Comparison of ENCODE assay signal across 14 cellular contexts in genomic region chr17:2092253-2092652, GRCh38. TPM values are rescaled to one million over a fixed set of nuclear protein-coding genes. Genes with fewer than 3 reads are reported as not detected.
A peak's percentile ranks its signal among the peaks of the same experiment; 100 is the strongest.
DNase-seq lines count a peak whose midpoint lies in the region; ATAC-seq and TF ChIP-seq lines count a peak whose summit lies in the region.
"Had no signal": no experiment of that assay in that cellular context is flagged by ENCODE, and none has a peak within 500 bp of the region (broad histone marks: within the 10 kb centered on the region; RNA-seq: fewer than 3 reads in every experiment).

No MANE protein-coding gene starts in this region.

- peaks cover 40 to 59% (median 47%) of the 10 kb centered on the region in 3 donors for H3K4me1 Mint-ChIP-seq in CD8-positive, alpha-beta memory T cell
- peaks cover 67% of the 10 kb centered on the region for H3K4me1 Mint-ChIP-seq in mesothelial cell of epicardium

- H3K27ac Mint-ChIP-seq in CD8-positive, alpha-beta memory T cell, result peak overlapping the region in 5 of 8 donors; percentile 12 to 84 (median 46)
- H3K27ac Mint-ChIP-seq in mesothelial cell of epicardium, result peak overlapping the region; percentile 63

- H3K9me3 ChIP-seq in AG04450 (ENCODE audit: control insufficient read depth, insufficient read depth, low read length), result no peaks in the 10 kb centered on the region
- no peaks in the 10 kb centered on the region for H3K9me3 ChIP-seq in CD8-positive, alpha-beta memory T cell (ENCODE audit: low read length)

- peak overlapping the region in 3 of 7 donors; percentile 1 to 40 (median 2) for H3K4me3 Mint-ChIP-seq in CD8-positive, alpha-beta memory T cell
- H3K4me3 Mint-ChIP-seq in mesothelial cell of epicardium, result no peak overlapping the region

- peaks cover 36% of the 10 kb centered on the region for H3K4me1 ChIP-seq in CD8-positive, alpha-beta memory T cell (ENCODE audit: insufficient read depth, low read length)

- H3K27ac ChIP-seq in AG04450 (ENCODE audit: low read depth, low read length) (peak overlapping the region; percentile 1), VCaP (peak overlapping the region; percentile 13; the same call in 1 of the 2 replicates)
- H3K27ac ChIP-seq in CD8-positive, alpha-beta memory T cell (ENCODE audit: low read depth, low read length), result no peak overlapping the region

- H3K36me3 Mint-ChIP-seq in CD8-positive, alpha-beta memory T cell, result peaks cover 0 to 24% (median 4%) of the 10 kb centered on the region in 3 donors
- peaks cover 5% of the 10 kb centered on the region for H3K36me3 Mint-ChIP-seq in mesothelial cell of epicardium

- H3K4me3 ChIP-seq in AG04450 (ENCODE audit: low read depth, low read length), result no peak overlapping the region
- no peak overlapping the region for H3K4me3 ChIP-seq in CD8-positive, alpha-beta memory T cell (ENCODE audit: low read length)

- H3K36me3 ChIP-seq in CD8-positive, alpha-beta memory T cell (ENCODE audit: insufficient read depth, low read length), result no peaks in the 10 kb centered on the region

- no peaks in the 10 kb centered on the region for H3K27me3 ChIP-seq in AG04450 (ENCODE audit: control insufficient read depth, insufficient read depth, low read length)
- no peaks in the 10 kb centered on the region for H3K27me3 ChIP-seq in CD8-positive, alpha-beta memory T cell (ENCODE audit: insufficient read depth, low read length, poor library complexity, severe bottlenecking)

- CTCF ChIA-PET in AG04450 (lab: Charles Lee), result interaction anchor here (0.6 to 2.3 kb wide), 5 partner anchors 20 to 297 kb away, joined by 3 to 13 read pairs (median 6); no protein-coding TSS in a partner anchor
- CTCF ChIA-PET in CD8-positive, alpha-beta memory T cell (lab: Charles Lee), result interaction anchor here (6.9 kb wide), 1 partner anchor 35 kb away, joined by 73 read pairs; the partner anchor contains the start of gene HIC1

- TF ChIP-seq CTCF in AG04450 (IDR thresholded peaks at IDR 0.05; ENCODE audit: low read depth, low read length), result no peak
- no peak for TF ChIP-seq CTCF in VCaP (conservative IDR thresholded peaks at IDR 0.05)
- TF ChIP-seq CTCF in mesothelial cell of epicardium (IDR thresholded peaks at IDR 0.05; ENCODE audit: unreplicated experiment), result no peak

- ATAC-seq in GM21360 (IDR thresholded peaks at IDR 0.05; ENCODE audit: unreplicated experiment), result no peak
- ATAC-seq: right cardiac atrium had no signal

- H3K9me3 Mint-ChIP-seq in CD8-positive, alpha-beta memory T cell, result no peaks in the 10 kb centered on the region
- H3K9me3 Mint-ChIP-seq in mesothelial cell of epicardium, result no peaks in the 10 kb centered on the region

- DNase-seq in AG04450 (ENCODE audit: low read depth, low spot score) (no peak), mesothelial cell of epicardium (ENCODE audit: low spot score in 2 of 2, unreplicated experiment in 2 of 2) (no peak), NCI-H510A treated with DMSO at 0.1 percent for 48 hours (lab: John Stamatoyannopoulos, UW) (no peak), kidney glomerular epithelial cell (lab: John Stamatoyannopoulos, UW) (no peak)
- DNase-seq in CD8-positive, alpha-beta memory T cell, result no peak
- DNase-seq: activated CD8-positive, alpha-beta memory T cell treated with anti-CD3 and anti-CD28 coated beads for 24 hours; activated effector memory CD4-positive, alpha-beta T cell treated with Interleukin-2 at 50 U/mL for 16 hours; AML-193; aorta; hippocampal formation; NCI-H2171; right cardiac atrium had no signal

- POLR2A ChIA-PET in AG04450 (lab: Yijun Ruan, JAX), result interaction anchor here (0.7 to 1.7 kb wide), 2 partner anchors 10 to 76 kb away, joined by 5 to 11 read pairs; no protein-coding TSS in a partner anchor
- POLR2A ChIA-PET in CD8-positive, alpha-beta memory T cell (lab: Charles Lee), result no interaction called here

- H3K27me3 Mint-ChIP-seq in CD8-positive, alpha-beta memory T cell, result no peaks in the 10 kb centered on the region
- no peaks in the 10 kb centered on the region for H3K27me3 Mint-ChIP-seq in mesothelial cell of epicardium (ENCODE audit: low read depth)

RNA-seq across cellular contexts. Expression of gene HIC1, which starts 37.4 kb away (rescaled TPM):
- polyA plus RNA-seq in AG04450 (2011; rRNA removed), result 12.7 and 14.4 TPM in 2 replicates
- 13.7 and 15.8 TPM in 2 replicates for polyA minus RNA-seq in AG04450 (2011; rRNA and poly(A)+ RNA removed)
- 10 to 100 TPM; 39.5 to 42.7 TPM for total RNA-seq in CD8-positive, alpha-beta memory T cell
- polyA plus RNA-seq in CD8-positive, alpha-beta memory T cell, result 1.3 TPM
- total RNA-seq in mesothelial cell of epicardium, result 97.9 to 99.3 TPM (median 98.9 TPM) in 3 replicates

RNA-seq across cellular contexts. Expression of gene OVCA2, which starts 50.4 kb away (rescaled TPM):
- 38.0 and 45.0 TPM in 2 replicates for polyA plus RNA-seq in AG04450 (2011; rRNA removed)
- 16.8 and 18.1 TPM in 2 replicates for polyA minus RNA-seq in AG04450 (2011; rRNA and poly(A)+ RNA removed)
- total RNA-seq in CD8-positive, alpha-beta memory T cell, result 10 to 100 TPM; 54.2 to 56.2 TPM
- 60.0 TPM for polyA plus RNA-seq in CD8-positive, alpha-beta memory T cell
- 17.3 to 24.8 TPM (median 24.5 TPM) in 3 replicates for total RNA-seq in mesothelial cell of epicardium
